ENCODE assay signal across 17 cellular contexts in genomic region chr15:70199601-70200000, GRCh38.
DNase-seq lines count a peak whose midpoint lies in the region; ATAC-seq and TF ChIP-seq lines count a peak whose summit lies in the region.
"Had no signal": no experiment of that assay in that cellular context is flagged by ENCODE, and none has a peak within 500 bp of the region (broad histone marks: within the 10 kb centered on the region; RNA-seq: fewer than 3 reads in every experiment).

No MANE protein-coding gene starts in this region.

- no peak overlapping the region for H3K4me2 ChIP-seq in SK-N-SH

- H3K27me3 ChIP-seq in SK-N-SH (ENCODE audit: insufficient read depth), result no peaks in the 10 kb centered on the region
- no peaks in the 10 kb centered on the region for H3K27me3 ChIP-seq in upper lobe of right lung
- no peaks in the 10 kb centered on the region for H3K27me3 ChIP-seq in effector memory CD4-positive, alpha-beta T cell (replicated peaks; ENCODE audit: control insufficient read depth, insufficient read depth, low read length, poor library complexity, severe bottlenecking)
- H3K27me3 ChIP-seq: ovary, right atrium auricular region, vagina had no signal

- POLR2A ChIA-PET in SK-N-SH (lab: Yijun Ruan, JAX), result interaction anchor here (0.6 to 1.8 kb wide), 5 partner anchors 8 to 747 kb away, joined by 3 to 5 read pairs (median 3); partner anchors contain the start of gene RPLP1

- no peak for TF ChIP-seq RAD21 in SK-N-SH (IDR thresholded peaks at IDR 0.05; ENCODE audit: low read length)

- no peak for TF ChIP-seq CTCF in SK-N-SH (IDR thresholded peaks at IDR 0.05)
- TF ChIP-seq CTCF in brain (conservative IDR thresholded peaks at IDR 0.05), result no peak
- TF ChIP-seq CTCF in upper lobe of right lung (IDR thresholded peaks at IDR 0.05), result no peak

- peaks cover 93% of the 10 kb centered on the region for H3K4me1 Mint-ChIP-seq in brain

- intact Hi-C loops in upper lobe of right lung (cut with DNase I), result no loop called here

- DNase-seq in SK-N-SH, result peak; percentile 77
- peak; percentile 54 to 68 for DNase-seq in NOMO-1 (lab: John Stamatoyannopoulos, UW; ENCODE audit: unreplicated experiment in 2 of 2)
- DNase-seq in upper lobe of right lung, result peak; percentile 51
- no peak for DNase-seq in effector memory CD4-positive, alpha-beta T cell
- DNase-seq in DMS153 treated with DMSO at 0.1 percent for 48 hours (lab: John Stamatoyannopoulos, UW; ENCODE audit: unreplicated experiment), result no peak
- no peak for DNase-seq in dermis blood vessel endothelial cell
- DNase-seq: CD4-positive, CD25-positive, alpha-beta regulatory T cell; effector memory CD8-positive, alpha-beta T cell; natural killer cell; stimulated activated CD4-positive, alpha-beta T cell treated with anti-CD3 and anti-CD28 coated beads, Interleukin-15, amount 100 ng/mL, for 24 hours; SW 1271 had no signal

- WGBS in SK-N-SH (ENCODE audit: low lambda C conversion rate), result 65% methylated on average over 8 of the region's 9 CpGs

- H3K36me3 ChIP-seq in SK-N-SH (replicated peaks in 1 of 2; ENCODE audit: control insufficient read depth in 1 of 2, insufficient read depth in 2 of 2, low read length in 1 of 2), result no peaks in the 10 kb centered on the region
- H3K36me3 ChIP-seq in upper lobe of right lung, result no peaks in the 10 kb centered on the region
- H3K36me3 ChIP-seq in effector memory CD4-positive, alpha-beta T cell (ENCODE audit: control insufficient read depth, insufficient read depth, low read length), result no peaks in the 10 kb centered on the region
- H3K36me3 ChIP-seq: ovary, right atrium auricular region, vagina had no signal

- TF ChIP-seq EP300 in SK-N-SH (IDR thresholded peaks at IDR 0.05; ENCODE audit: borderline replicate concordance in 1 of 2, low read depth in 1 of 2, low read length in 1 of 2), result peak in 1 of 2 experiments; percentile 34; a peak in 1 of 4 replicates

- peaks cover 0 to 19% (median 4%) of the 10 kb centered on the region in 5 experiments for H3K9me3 Mint-ChIP-seq in brain
- H3K9me3 Mint-ChIP-seq: effector memory CD8-positive, alpha-beta T cell; natural killer cell had no signal

- CTCF ChIA-PET in SK-N-SH (lab: Yijun Ruan, JAX), result interaction anchor here (0.6 to 3.3 kb wide), 13 partner anchors 9 to 722 kb away, joined by 3 to 16 read pairs (median 4); no protein-coding TSS in a partner anchor

- no peak overlapping the region for H3K4me3 ChIP-seq in SK-N-SH (ENCODE audit: low read depth in 2 of 2, low read length in 1 of 2)
- no peak overlapping the region for H3K4me3 ChIP-seq in upper lobe of right lung
- H3K4me3 ChIP-seq in effector memory CD4-positive, alpha-beta T cell (ENCODE audit: insufficient read depth, low read depth, low read length, poor library complexity, severe bottlenecking), result no peak overlapping the region
- H3K4me3 ChIP-seq: ovary, right atrium auricular region, vagina had no signal

- no peak overlapping the region for H3K4me3 Mint-ChIP-seq in brain
- H3K4me3 Mint-ChIP-seq: activated naive CD8-positive, alpha-beta T cell; CD4-positive, CD25-positive, alpha-beta regulatory T cell; effector memory CD8-positive, alpha-beta T cell; natural killer cell had no signal

- H3K27me3 Mint-ChIP-seq in brain, result peaks cover 12% of the 10 kb centered on the region
- H3K27me3 Mint-ChIP-seq: activated naive CD8-positive, alpha-beta T cell had no signal

- no peaks in the 10 kb centered on the region for H3K36me3 Mint-ChIP-seq in brain
- H3K36me3 Mint-ChIP-seq: activated naive CD8-positive, alpha-beta T cell; CD4-positive, CD25-positive, alpha-beta regulatory T cell; natural killer cell had no signal

- H3K79me2 ChIP-seq in SK-N-SH (ENCODE audit: insufficient read depth), result no peaks in the 10 kb centered on the region

- no peaks in the 10 kb centered on the region for H3K9me2 ChIP-seq in SK-N-SH

- peaks cover 31 to 91% of the 10 kb centered on the region in 2 experiments for H3K4me1 ChIP-seq in SK-N-SH (ENCODE audit: control insufficient read depth in 1 of 2, insufficient read depth in 2 of 2, low read depth in 1 of 2, low read length in 1 of 2)
- peaks cover 19% of the 10 kb centered on the region for H3K4me1 ChIP-seq in upper lobe of right lung
- H3K4me1 ChIP-seq in effector memory CD4-positive, alpha-beta T cell (ENCODE audit: control insufficient read depth, insufficient read depth, low read length, poor library complexity, severe bottlenecking), result peaks cover 3% of the 10 kb centered on the region

- no peaks in the 10 kb centered on the region for H3K9me3 ChIP-seq in SK-N-SH
- no peaks in the 10 kb centered on the region for H3K9me3 ChIP-seq in upper lobe of right lung
- no peaks in the 10 kb centered on the region for H3K9me3 ChIP-seq in effector memory CD4-positive, alpha-beta T cell (ENCODE audit: control insufficient read depth, low read length)
- H3K9me3 ChIP-seq: ovary, right atrium auricular region, vagina had no signal

- ATAC-seq in SK-N-SH treated with all-trans-retinoic acid at 6 μM for 48 hours (no peak), upper lobe of right lung (no peak)
- ATAC-seq: effector memory CD8-positive, alpha-beta T cell; natural killer cell had no signal

- H3K9ac ChIP-seq in SK-N-SH, result no peak overlapping the region

- H3K27ac ChIP-seq in SK-N-SH (ENCODE audit: low read depth in 2 of 2, low read length in 1 of 2) (peak overlapping the region in 1 of 2 experiments; percentile 95; a peak in 2 of 4 replicates), upper lobe of right lung (no peak overlapping the region)
- H3K27ac ChIP-seq in effector memory CD4-positive, alpha-beta T cell (ENCODE audit: insufficient read depth, low read length, poor library complexity, severe bottlenecking), result no peak overlapping the region
- H3K27ac ChIP-seq: ovary, right atrium auricular region, vagina had no signal

- H3F3A ChIP-seq in SK-N-SH (replicated peaks; ENCODE audit: insufficient read depth), result peaks cover 6% of the 10 kb centered on the region

- H4K20me1 ChIP-seq in SK-N-SH (ENCODE audit: insufficient read depth), result no peaks in the 10 kb centered on the region

- no peak overlapping the region for H2AFZ ChIP-seq in SK-N-SH (ENCODE audit: low read depth)

- H3K27ac Mint-ChIP-seq in brain, result peak overlapping the region in 3 of 5 experiments; percentile 39 to 96 (median 66)
- H3K27ac Mint-ChIP-seq: activated naive CD8-positive, alpha-beta T cell; CD4-positive, CD25-positive, alpha-beta regulatory T cell; effector memory CD8-positive, alpha-beta T cell; natural killer cell had no signal

TF ChIP-seq in SK-N-SH, 30 proteins besides CTCF, POLR2A, EP300 and RAD21 (continues in another document):
- TF ChIP-seq MXI1 (IDR thresholded peaks at IDR 0.05; ENCODE audit: low read depth, low read length) (peak; percentile 32; the same call in 1 of the 2 replicates), GATA2 (CRISPR knock-in tag; IDR thresholded peaks at IDR 0.05) (peak; percentile 39; the same call in 1 of the 2 replicates), CHD2 (IDR thresholded peaks at IDR 0.05; ENCODE audit: low read length, partially characterized antibody) (no peak), YY1 (IDR thresholded peaks at IDR 0.05; ENCODE audit: low read depth) (no peak), ELF1 (IDR thresholded peaks at IDR 0.05) (no peak), NFIC (IDR thresholded peaks at IDR 0.05; ENCODE audit: borderline replicate concordance) (no peak)

TF ChIP-seq in SK-N-SH treated with all-trans-retinoic acid at 6 μM for 48 hours, 23 proteins besides CTCF, POLR2A, EP300 and RAD21:
- TF ChIP-seq ESRRG (CRISPR knock-in tag; IDR thresholded peaks at IDR 0.05), result no peak
- no peak for TF ChIP-seq CSDC2 (CRISPR knock-in tag; IDR thresholded peaks at IDR 0.05)
- TF ChIP-seq TSHZ2 (CRISPR knock-in tag; IDR thresholded peaks at IDR 0.05), result no peak
TF ChIP-seq in SK-N-SH treated with all-trans-retinoic acid at 6 μM for 48 hours: peak in this region for 0.

Comparison
In these comparisons a context has a peak if more than half of its experiments do, and no peak if none do; other contexts are left out.
1. DNase-seq: peak in SK-N-SH (single experiment), NOMO-1 (2 of 2) and upper lobe of right lung (single experiment); none in effector memory CD4-positive, alpha-beta T cell (0 of 3), DMS153 treated with DMSO at 0.1 percent for 48 hours (single experiment) and dermis blood vessel endothelial cell (single experiment).